ENCODE assay signal across 3 cellular contexts in the genomic region with DNA sequence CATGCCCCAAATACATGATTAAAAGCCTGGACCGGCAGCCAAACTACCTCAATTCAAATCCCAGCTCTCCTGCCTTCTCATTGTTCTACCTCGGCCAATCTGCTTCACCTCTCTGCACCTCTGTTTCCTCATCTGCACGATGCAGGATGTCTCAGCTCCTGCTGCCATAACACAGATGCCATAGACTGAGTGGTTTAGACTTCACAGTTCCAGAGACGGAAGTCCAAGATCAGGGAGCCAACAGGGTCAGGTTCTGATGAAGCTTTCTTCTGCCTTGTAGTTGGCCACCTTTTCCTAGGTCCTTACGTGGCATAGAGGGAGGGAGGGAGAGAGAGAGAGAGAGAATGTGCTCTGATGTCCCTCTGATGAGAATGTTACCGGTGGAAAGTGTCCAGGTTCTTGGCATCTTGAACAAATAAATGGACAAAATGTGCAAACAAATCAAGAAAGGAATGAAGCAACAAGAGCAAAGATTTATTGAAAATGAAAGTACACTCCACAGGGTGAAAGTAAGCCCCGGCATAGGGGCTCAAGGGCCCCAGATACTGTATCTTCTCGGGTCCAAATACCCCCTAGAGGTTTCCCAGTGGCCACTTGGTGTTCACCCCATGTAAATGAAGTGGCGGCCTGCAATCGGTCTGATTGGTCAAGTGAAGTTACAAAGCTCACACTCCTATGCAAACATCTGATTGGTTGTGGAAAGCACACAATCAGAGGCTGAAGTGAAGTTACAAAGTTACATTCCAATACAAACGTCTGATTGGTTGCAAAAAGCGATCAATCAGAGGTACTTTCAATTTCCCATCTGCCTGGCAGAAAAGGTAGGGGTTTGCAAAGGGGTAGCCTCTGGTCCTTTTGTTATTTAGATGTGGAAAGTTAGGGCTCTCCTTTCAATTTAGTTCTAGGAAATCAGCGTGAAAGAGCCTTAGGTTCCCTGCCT.
TF ChIP-seq lines count a peak whose summit lies in the region.

No MANE protein-coding gene starts in this region.

TF ChIP-seq in GM23338, 12 proteins besides CTCF, POLR2A, EP300 and RAD21:
- TF ChIP-seq, protein P1, sequence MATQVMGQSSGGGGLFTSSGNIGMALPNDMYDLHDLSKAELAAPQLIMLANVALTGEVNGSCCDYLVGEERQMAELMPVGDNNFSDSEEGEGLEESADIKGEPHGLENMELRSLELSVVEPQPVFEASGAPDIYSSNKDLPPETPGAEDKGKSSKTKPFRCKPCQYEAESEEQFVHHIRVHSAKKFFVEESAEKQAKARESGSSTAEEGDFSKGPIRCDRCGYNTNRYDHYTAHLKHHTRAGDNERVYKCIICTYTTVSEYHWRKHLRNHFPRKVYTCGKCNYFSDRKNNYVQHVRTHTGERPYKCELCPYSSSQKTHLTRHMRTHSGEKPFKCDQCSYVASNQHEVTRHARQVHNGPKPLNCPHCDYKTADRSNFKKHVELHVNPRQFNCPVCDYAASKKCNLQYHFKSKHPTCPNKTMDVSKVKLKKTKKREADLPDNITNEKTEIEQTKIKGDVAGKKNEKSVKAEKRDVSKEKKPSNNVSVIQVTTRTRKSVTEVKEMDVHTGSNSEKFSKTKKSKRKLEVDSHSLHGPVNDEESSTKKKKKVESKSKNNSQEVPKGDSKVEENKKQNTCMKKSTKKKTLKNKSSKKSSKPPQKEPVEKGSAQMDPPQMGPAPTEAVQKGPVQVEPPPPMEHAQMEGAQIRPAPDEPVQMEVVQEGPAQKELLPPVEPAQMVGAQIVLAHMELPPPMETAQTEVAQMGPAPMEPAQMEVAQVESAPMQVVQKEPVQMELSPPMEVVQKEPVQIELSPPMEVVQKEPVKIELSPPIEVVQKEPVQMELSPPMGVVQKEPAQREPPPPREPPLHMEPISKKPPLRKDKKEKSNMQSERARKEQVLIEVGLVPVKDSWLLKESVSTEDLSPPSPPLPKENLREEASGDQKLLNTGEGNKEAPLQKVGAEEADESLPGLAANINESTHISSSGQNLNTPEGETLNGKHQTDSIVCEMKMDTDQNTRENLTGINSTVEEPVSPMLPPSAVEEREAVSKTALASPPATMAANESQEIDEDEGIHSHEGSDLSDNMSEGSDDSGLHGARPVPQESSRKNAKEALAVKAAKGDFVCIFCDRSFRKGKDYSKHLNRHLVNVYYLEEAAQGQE (IDR thresholded peaks at IDR 0.05; ENCODE audit: unreplicated experiment), result no peak
- peak; percentile 73 for TF ChIP-seq JUNB (IDR thresholded peaks at IDR 0.05; ENCODE audit: unreplicated experiment)

TF ChIP-seq in endothelial cell of umbilical vein, 7 proteins besides CTCF, POLR2A, EP300 and RAD21:
- TF ChIP-seq MYC (IDR thresholded peaks at IDR 0.05; ENCODE audit: low read depth, low read length) (no peak), POLR2AphosphoS5 (IDR thresholded peaks at IDR 0.05; ENCODE audit: insufficient read depth, low read depth, low read length) (peak; percentile 23)
TF ChIP-seq in endothelial cell of umbilical vein: peak in this region for 1.

TF ChIP-seq in HepG2, 621 proteins besides CTCF, POLR2A, EP300 and RAD21 (continues in another document):
- TF ChIP-seq ZNF574 (CRISPR knock-in tag; IDR thresholded peaks at IDR 0.05), result no peak
- TF ChIP-seq TFAP4 (IDR thresholded peaks at IDR 0.05; ENCODE audit: borderline replicate concordance, low read depth), result no peak
- TF ChIP-seq, protein P2, sequence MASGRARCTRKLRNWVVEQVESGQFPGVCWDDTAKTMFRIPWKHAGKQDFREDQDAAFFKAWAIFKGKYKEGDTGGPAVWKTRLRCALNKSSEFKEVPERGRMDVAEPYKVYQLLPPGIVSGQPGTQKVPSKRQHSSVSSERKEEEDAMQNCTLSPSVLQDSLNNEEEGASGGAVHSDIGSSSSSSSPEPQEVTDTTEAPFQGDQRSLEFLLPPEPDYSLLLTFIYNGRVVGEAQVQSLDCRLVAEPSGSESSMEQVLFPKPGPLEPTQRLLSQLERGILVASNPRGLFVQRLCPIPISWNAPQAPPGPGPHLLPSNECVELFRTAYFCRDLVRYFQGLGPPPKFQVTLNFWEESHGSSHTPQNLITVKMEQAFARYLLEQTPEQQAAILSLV (CRISPR knock-in tag; IDR thresholded peaks at IDR 0.05; ENCODE audit: borderline replicate concordance), result peak; percentile 43; the same call in 1 of the 2 replicates
- peak; percentile 63; the same call in 1 of the 2 replicates for TF ChIP-seq CEBPB (IDR thresholded peaks at IDR 0.05; ENCODE audit: borderline replicate concordance, low read depth, low read length)
- TF ChIP-seq, protein P3, sequence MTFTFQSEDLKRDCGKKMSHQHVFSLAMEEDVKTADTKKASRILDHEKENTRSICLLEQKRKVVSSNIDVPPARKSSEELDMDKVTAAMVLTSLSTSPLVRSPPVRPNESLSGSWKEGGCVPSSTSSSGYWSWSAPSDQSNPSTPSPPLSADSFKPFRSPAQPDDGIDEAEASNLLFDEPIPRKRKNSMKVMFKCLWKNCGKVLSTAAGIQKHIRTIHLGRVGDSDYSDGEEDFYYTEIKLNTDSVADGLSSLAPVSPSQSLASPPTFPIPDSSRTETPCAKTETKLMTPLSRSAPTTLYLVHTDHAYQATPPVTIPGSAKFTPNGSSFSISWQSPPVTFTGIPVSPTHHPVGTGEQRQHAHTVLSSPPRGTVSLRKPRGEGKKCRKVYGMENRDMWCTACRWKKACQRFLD (CRISPR knock-in tag; IDR thresholded peaks at IDR 0.05; ENCODE audit: borderline replicate concordance), result no peak
- no peak for TF ChIP-seq ZNF24 (IDR thresholded peaks at IDR 0.05)
- no peak for TF ChIP-seq SNAI1 (CRISPR knock-in tag; IDR thresholded peaks at IDR 0.05; ENCODE audit: borderline replicate concordance)
- no peak for TF ChIP-seq PHB2 (IDR thresholded peaks at IDR 0.05; ENCODE audit: partially characterized antibody)
- TF ChIP-seq ZNF34 (CRISPR knock-in tag; IDR thresholded peaks at IDR 0.05; ENCODE audit: borderline replicate concordance), result no peak
- no peak for TF ChIP-seq ZMYM2 (CRISPR knock-in tag; IDR thresholded peaks at IDR 0.05)
- no peak; the same call in 1 of the 2 replicates for TF ChIP-seq STAG1 (CRISPR knock-in tag; IDR thresholded peaks at IDR 0.05)
- no peak for TF ChIP-seq SRF (IDR thresholded peaks at IDR 0.05; ENCODE audit: low read depth, low read length)
- TF ChIP-seq ZNF746 (CRISPR knock-in tag; IDR thresholded peaks at IDR 0.05), result no peak
- TF ChIP-seq MAZ (IDR thresholded peaks at IDR 0.05; ENCODE audit: borderline replicate concordance, low read depth, low read length), result 0 out of 2 replicates have a peak, but pooled peaks have one; percentile 64
- TF ChIP-seq MAZ (CRISPR knock-in tag; IDR thresholded peaks at IDR 0.05; ENCODE audit: low read depth), result 0 out of 2 replicates have a peak, but pooled peaks have one; percentile 17
- TF ChIP-seq FIP1L1 (IDR thresholded peaks at IDR 0.05; ENCODE audit: borderline replicate concordance, insufficient read depth, low read depth, low read length), result no peak
- TF ChIP-seq MED1 (CRISPR knock-in tag; IDR thresholded peaks at IDR 0.05), result no peak
- no peak for TF ChIP-seq ZNF33A (CRISPR knock-in tag; IDR thresholded peaks at IDR 0.05; ENCODE audit: borderline replicate concordance)
- TF ChIP-seq ATF2 (CRISPR knock-in tag; IDR thresholded peaks at IDR 0.05), result no peak
- TF ChIP-seq MIER2 (CRISPR knock-in tag; IDR thresholded peaks at IDR 0.05), result no peak; the same call in 1 of the 2 replicates
- TF ChIP-seq E2F2 (CRISPR knock-in tag; IDR thresholded peaks at IDR 0.05; ENCODE audit: borderline replicate concordance), result no peak
- no peak for TF ChIP-seq PHF5A (CRISPR knock-in tag; IDR thresholded peaks at IDR 0.05; ENCODE audit: low read depth, unreplicated experiment)
- TF ChIP-seq PRMT3 (CRISPR knock-in tag; IDR thresholded peaks at IDR 0.05; ENCODE audit: borderline replicate concordance, low read depth), result no peak
- TF ChIP-seq ZNF382 (CRISPR knock-in tag; IDR thresholded peaks at IDR 0.05; ENCODE audit: borderline replicate concordance), result no peak
- TF ChIP-seq, protein P4, sequence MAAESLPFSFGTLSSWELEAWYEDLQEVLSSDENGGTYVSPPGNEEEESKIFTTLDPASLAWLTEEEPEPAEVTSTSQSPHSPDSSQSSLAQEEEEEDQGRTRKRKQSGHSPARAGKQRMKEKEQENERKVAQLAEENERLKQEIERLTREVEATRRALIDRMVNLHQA (CRISPR knock-in tag; IDR thresholded peaks at IDR 0.05), result no peak
- TF ChIP-seq HMG20A (CRISPR knock-in tag; IDR thresholded peaks at IDR 0.05; ENCODE audit: borderline replicate concordance), result no peak
- no peak for TF ChIP-seq KMT2B (CRISPR knock-in tag; IDR thresholded peaks at IDR 0.05)
- TF ChIP-seq YEATS2 (CRISPR knock-in tag; IDR thresholded peaks at IDR 0.05; ENCODE audit: borderline replicate concordance), result no peak
- TF ChIP-seq ZNF121 (CRISPR knock-in tag; IDR thresholded peaks at IDR 0.05), result no peak
- TF ChIP-seq ZNF18 (CRISPR knock-in tag; IDR thresholded peaks at IDR 0.05; ENCODE audit: insufficient replicate concordance), result peak; percentile 35
- TF ChIP-seq CSRNP1 (CRISPR knock-in tag; IDR thresholded peaks at IDR 0.05), result no peak
- TF ChIP-seq, protein P5, sequence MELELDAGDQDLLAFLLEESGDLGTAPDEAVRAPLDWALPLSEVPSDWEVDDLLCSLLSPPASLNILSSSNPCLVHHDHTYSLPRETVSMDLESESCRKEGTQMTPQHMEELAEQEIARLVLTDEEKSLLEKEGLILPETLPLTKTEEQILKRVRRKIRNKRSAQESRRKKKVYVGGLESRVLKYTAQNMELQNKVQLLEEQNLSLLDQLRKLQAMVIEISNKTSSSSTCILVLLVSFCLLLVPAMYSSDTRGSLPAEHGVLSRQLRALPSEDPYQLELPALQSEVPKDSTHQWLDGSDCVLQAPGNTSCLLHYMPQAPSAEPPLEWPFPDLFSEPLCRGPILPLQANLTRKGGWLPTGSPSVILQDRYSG (CRISPR knock-in tag; IDR thresholded peaks at IDR 0.05), result no peak
- TF ChIP-seq NFKBIZ (CRISPR knock-in tag; IDR thresholded peaks at IDR 0.05), result no peak
- TF ChIP-seq SSRP1 (CRISPR knock-in tag; IDR thresholded peaks at IDR 0.05), result no peak
- 0 out of 2 replicates have a peak, but pooled peaks have one; percentile 48 for TF ChIP-seq ZNF343 (CRISPR knock-in tag; IDR thresholded peaks at IDR 0.05)
- no peak for TF ChIP-seq ZNF263 (CRISPR knock-in tag; IDR thresholded peaks at IDR 0.05)
